1 cellular context compared by ENCODE assay signal in the genomic region with DNA sequence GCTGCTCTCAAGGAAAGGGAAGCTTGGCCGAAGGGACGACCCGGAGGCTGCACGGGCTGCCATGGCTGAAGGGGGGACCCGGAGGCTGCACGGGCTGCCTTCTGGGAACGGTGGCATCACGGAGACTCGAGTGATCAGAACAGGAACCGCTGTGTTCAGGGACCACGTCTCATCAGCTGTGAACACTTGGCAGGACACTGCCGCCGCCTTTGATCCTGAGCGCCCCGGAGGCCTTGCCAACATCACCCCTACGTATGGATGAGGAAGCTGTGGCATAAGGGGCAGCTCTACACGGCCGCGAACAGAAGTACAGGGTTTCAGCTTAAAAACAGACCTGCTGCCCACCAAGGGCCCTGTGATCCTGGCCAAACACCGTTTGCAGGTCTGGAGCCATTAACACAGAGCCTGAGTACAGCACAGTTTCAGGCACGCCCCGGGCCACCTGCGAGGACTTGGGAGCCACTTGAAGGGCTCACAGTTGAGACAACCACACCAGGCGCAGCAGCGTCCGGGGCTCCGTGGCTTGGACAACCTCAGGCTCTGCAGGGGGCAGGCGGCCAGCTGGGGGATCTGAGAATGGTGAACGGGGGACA.
TF ChIP-seq lines count a peak whose summit lies in the region.

No MANE protein-coding gene starts in this region.

TF ChIP-seq in WTC11, 78 proteins besides CTCF, POLR2A, EP300 and RAD21:
- TF ChIP-seq, protein P1, sequence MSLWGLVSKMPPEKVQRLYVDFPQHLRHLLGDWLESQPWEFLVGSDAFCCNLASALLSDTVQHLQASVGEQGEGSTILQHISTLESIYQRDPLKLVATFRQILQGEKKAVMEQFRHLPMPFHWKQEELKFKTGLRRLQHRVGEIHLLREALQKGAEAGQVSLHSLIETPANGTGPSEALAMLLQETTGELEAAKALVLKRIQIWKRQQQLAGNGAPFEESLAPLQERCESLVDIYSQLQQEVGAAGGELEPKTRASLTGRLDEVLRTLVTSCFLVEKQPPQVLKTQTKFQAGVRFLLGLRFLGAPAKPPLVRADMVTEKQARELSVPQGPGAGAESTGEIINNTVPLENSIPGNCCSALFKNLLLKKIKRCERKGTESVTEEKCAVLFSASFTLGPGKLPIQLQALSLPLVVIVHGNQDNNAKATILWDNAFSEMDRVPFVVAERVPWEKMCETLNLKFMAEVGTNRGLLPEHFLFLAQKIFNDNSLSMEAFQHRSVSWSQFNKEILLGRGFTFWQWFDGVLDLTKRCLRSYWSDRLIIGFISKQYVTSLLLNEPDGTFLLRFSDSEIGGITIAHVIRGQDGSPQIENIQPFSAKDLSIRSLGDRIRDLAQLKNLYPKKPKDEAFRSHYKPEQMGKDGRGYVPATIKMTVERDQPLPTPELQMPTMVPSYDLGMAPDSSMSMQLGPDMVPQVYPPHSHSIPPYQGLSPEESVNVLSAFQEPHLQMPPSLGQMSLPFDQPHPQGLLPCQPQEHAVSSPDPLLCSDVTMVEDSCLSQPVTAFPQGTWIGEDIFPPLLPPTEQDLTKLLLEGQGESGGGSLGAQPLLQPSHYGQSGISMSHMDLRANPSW (CRISPR knock-in tag; conservative IDR thresholded peaks at IDR 0.05; ENCODE audit: low read depth) = no peak
- no peak for TF ChIP-seq ELF4 (CRISPR knock-in tag; IDR thresholded peaks at IDR 0.05; ENCODE audit: low read depth)
- TF ChIP-seq, protein P2, sequence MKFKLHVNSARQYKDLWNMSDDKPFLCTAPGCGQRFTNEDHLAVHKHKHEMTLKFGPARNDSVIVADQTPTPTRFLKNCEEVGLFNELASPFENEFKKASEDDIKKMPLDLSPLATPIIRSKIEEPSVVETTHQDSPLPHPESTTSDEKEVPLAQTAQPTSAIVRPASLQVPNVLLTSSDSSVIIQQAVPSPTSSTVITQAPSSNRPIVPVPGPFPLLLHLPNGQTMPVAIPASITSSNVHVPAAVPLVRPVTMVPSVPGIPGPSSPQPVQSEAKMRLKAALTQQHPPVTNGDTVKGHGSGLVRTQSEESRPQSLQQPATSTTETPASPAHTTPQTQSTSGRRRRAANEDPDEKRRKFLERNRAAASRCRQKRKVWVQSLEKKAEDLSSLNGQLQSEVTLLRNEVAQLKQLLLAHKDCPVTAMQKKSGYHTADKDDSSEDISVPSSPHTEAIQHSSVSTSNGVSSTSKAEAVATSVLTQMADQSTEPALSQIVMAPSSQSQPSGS (CRISPR knock-in tag; IDR thresholded peaks at IDR 0.05; ENCODE audit: borderline replicate concordance, low read depth) = no peak
- TF ChIP-seq ZNF219 (CRISPR knock-in tag; IDR thresholded peaks at IDR 0.05; ENCODE audit: borderline replicate concordance) = no peak
- TF ChIP-seq GTF2I (CRISPR knock-in tag; conservative IDR thresholded peaks at IDR 0.05) = no peak
- no peak for TF ChIP-seq GRHL2 (CRISPR knock-in tag; IDR thresholded peaks at IDR 0.05; ENCODE audit: insufficient replicate concordance, severe bottlenecking)
- TF ChIP-seq, protein P3, sequence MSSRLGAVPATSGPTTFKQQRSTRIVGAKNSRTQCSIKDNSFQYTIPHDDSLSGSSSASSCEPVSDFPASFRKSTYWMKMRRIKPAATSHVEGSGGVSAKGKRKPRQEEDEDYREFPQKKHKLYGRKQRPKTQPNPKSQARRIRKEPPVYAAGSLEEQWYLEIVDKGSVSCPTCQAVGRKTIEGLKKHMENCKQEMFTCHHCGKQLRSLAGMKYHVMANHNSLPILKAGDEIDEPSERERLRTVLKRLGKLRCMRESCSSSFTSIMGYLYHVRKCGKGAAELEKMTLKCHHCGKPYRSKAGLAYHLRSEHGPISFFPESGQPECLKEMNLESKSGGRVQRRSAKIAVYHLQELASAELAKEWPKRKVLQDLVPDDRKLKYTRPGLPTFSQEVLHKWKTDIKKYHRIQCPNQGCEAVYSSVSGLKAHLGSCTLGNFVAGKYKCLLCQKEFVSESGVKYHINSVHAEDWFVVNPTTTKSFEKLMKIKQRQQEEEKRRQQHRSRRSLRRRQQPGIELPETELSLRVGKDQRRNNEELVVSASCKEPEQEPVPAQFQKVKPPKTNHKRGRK (CRISPR knock-in tag; IDR thresholded peaks at IDR 0.05; ENCODE audit: borderline replicate concordance) = no peak
- no peak for TF ChIP-seq ATF1 (CRISPR knock-in tag; IDR thresholded peaks at IDR 0.05)
- TF ChIP-seq ZNF396 (CRISPR knock-in tag; IDR thresholded peaks at IDR 0.05; ENCODE audit: borderline replicate concordance) = no peak
- TF ChIP-seq, protein P4, sequence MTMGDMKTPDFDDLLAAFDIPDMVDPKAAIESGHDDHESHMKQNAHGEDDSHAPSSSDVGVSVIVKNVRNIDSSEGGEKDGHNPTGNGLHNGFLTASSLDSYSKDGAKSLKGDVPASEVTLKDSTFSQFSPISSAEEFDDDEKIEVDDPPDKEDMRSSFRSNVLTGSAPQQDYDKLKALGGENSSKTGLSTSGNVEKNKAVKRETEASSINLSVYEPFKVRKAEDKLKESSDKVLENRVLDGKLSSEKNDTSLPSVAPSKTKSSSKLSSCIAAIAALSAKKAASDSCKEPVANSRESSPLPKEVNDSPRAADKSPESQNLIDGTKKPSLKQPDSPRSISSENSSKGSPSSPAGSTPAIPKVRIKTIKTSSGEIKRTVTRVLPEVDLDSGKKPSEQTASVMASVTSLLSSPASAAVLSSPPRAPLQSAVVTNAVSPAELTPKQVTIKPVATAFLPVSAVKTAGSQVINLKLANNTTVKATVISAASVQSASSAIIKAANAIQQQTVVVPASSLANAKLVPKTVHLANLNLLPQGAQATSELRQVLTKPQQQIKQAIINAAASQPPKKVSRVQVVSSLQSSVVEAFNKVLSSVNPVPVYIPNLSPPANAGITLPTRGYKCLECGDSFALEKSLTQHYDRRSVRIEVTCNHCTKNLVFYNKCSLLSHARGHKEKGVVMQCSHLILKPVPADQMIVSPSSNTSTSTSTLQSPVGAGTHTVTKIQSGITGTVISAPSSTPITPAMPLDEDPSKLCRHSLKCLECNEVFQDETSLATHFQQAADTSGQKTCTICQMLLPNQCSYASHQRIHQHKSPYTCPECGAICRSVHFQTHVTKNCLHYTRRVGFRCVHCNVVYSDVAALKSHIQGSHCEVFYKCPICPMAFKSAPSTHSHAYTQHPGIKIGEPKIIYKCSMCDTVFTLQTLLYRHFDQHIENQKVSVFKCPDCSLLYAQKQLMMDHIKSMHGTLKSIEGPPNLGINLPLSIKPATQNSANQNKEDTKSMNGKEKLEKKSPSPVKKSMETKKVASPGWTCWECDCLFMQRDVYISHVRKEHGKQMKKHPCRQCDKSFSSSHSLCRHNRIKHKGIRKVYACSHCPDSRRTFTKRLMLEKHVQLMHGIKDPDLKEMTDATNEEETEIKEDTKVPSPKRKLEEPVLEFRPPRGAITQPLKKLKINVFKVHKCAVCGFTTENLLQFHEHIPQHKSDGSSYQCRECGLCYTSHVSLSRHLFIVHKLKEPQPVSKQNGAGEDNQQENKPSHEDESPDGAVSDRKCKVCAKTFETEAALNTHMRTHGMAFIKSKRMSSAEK (CRISPR knock-in tag; IDR thresholded peaks at IDR 0.05; ENCODE audit: borderline replicate concordance) = no peak
- TF ChIP-seq, protein P5, sequence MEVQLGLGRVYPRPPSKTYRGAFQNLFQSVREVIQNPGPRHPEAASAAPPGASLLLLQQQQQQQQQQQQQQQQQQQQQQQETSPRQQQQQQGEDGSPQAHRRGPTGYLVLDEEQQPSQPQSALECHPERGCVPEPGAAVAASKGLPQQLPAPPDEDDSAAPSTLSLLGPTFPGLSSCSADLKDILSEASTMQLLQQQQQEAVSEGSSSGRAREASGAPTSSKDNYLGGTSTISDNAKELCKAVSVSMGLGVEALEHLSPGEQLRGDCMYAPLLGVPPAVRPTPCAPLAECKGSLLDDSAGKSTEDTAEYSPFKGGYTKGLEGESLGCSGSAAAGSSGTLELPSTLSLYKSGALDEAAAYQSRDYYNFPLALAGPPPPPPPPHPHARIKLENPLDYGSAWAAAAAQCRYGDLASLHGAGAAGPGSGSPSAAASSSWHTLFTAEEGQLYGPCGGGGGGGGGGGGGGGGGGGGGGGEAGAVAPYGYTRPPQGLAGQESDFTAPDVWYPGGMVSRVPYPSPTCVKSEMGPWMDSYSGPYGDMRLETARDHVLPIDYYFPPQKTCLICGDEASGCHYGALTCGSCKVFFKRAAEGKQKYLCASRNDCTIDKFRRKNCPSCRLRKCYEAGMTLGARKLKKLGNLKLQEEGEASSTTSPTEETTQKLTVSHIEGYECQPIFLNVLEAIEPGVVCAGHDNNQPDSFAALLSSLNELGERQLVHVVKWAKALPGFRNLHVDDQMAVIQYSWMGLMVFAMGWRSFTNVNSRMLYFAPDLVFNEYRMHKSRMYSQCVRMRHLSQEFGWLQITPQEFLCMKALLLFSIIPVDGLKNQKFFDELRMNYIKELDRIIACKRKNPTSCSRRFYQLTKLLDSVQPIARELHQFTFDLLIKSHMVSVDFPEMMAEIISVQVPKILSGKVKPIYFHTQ (CRISPR knock-in tag; IDR thresholded peaks at IDR 0.05) = no peak
- no peak for TF ChIP-seq NFATC4 (CRISPR knock-in tag; IDR thresholded peaks at IDR 0.05)
- TF ChIP-seq ZNF671 (CRISPR knock-in tag; IDR thresholded peaks at IDR 0.05) = no peak
- TF ChIP-seq ZNF317 (CRISPR knock-in tag; IDR thresholded peaks at IDR 0.05; ENCODE audit: borderline replicate concordance, low read depth) = no peak
- TF ChIP-seq, protein P6, sequence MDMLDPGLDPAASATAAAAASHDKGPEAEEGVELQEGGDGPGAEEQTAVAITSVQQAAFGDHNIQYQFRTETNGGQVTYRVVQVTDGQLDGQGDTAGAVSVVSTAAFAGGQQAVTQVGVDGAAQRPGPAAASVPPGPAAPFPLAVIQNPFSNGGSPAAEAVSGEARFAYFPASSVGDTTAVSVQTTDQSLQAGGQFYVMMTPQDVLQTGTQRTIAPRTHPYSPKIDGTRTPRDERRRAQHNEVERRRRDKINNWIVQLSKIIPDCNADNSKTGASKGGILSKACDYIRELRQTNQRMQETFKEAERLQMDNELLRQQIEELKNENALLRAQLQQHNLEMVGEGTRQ (CRISPR knock-in tag; IDR thresholded peaks at IDR 0.05) = no peak
- TF ChIP-seq MXD4 (CRISPR knock-in tag; IDR thresholded peaks at IDR 0.05; ENCODE audit: borderline replicate concordance) = no peak
- TF ChIP-seq, protein P7, sequence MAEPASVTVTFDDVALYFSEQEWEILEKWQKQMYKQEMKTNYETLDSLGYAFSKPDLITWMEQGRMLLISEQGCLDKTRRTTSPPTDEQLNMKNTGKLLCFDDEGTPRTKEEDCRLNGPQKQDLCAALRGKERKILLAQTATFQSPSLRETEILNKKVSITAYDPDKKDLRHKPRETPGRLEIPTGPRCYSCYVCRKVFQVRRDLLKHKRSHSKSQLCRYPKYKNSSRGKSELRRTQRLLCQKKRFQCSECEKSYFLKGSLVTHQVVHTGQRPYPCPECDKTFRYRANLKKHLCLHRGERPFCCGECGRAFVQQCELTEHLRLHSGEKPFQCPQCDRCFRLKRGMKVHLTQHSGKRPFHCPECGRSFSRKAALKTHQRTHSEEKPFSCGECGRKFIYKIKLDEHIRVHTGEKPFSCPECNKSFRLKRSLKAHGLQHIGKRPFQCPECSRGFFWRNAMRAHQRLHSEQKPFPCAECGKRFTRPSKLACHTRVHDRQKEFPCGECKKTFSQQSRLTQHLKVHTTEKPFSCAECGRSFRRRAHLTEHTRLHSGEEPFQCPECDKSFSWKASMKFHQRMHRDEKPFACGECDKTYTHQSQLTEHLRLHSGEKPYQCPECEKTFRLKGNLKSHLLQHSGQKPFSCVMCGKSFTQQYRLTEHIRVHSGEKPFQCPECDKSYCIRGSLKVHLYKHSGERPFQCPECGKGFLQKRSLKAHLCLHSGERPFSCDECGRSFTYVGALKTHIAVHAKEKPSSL (CRISPR knock-in tag; conservative IDR thresholded peaks at IDR 0.05) = no peak
- TF ChIP-seq, protein P8, sequence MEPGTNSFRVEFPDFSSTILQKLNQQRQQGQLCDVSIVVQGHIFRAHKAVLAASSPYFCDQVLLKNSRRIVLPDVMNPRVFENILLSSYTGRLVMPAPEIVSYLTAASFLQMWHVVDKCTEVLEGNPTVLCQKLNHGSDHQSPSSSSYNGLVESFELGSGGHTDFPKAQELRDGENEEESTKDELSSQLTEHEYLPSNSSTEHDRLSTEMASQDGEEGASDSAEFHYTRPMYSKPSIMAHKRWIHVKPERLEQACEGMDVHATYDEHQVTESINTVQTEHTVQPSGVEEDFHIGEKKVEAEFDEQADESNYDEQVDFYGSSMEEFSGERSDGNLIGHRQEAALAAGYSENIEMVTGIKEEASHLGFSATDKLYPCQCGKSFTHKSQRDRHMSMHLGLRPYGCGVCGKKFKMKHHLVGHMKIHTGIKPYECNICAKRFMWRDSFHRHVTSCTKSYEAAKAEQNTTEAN (CRISPR knock-in tag; IDR thresholded peaks at IDR 0.05) = no peak
